In the genomic region with DNA sequence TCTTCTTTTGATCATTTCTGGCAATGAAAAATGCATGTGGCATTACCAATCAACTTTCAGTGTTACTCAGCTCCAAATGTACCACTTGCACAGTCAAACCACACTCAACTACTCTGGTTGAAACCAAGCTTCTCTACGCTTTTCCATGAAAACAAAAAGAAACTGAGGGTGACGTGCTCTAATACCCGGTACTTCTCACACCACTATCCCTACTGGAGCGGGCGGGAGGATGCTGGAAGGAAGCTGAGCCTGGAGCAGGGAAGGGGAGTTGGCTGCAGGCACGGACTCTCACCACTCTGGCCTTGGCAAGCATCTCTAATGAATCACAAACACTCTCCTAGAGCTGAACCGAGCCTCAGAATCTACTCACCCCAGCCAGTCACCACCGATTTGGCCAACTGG, we compare ENCODE assay signal across 12 cellular contexts. TPM values are rescaled to one million over a fixed set of nuclear protein-coding genes. Genes with fewer than 3 reads are reported as not detected.
DNase-seq lines count a peak whose midpoint lies in the region; ATAC-seq, FAIRE-seq and TF ChIP-seq lines count a peak whose summit lies in the region.
"Had no signal": no experiment of that assay in that cellular context is flagged by ENCODE, and none has a peak within 500 bp of the region (broad histone marks: within the 10 kb centered on the region; RNA-seq: fewer than 3 reads in every experiment).

No MANE protein-coding gene starts in this region.

- no peaks in the 10 kb centered on the region for H3K9me3 Mint-ChIP-seq in activated T-cell treated with anti-CD3 and anti-CD28 coated beads, Interleukin-2, amount 50 U/mL, for 4 hours
- no peaks in the 10 kb centered on the region for H3K9me3 Mint-ChIP-seq in stimulated activated naive CD8-positive, alpha-beta T cell treated with anti-CD3 and anti-CD28 coated beads, Interleukin-15, Interleukin-2, amounts not matched to agents 100 ng/mL and 50 ng/mL, for 24 hours

- H3K27ac Mint-ChIP-seq in stimulated activated naive CD8-positive, alpha-beta T cell treated with anti-CD3 and anti-CD28 coated beads, Interleukin-15, Interleukin-2, amounts not matched to agents 100 ng/mL and 50 ng/mL, for 24 hours: peak overlapping the region; percentile 86

- DNase-seq in activated T-cell treated with anti-CD3 and anti-CD28 coated beads, Interleukin-2, amount 50 U/mL, for 4 hours: no peak
- DNase-seq in activated T-cell treated with anti-CD3 and anti-CD28 coated beads, Interleukin-2, amount 50 U/mL, for 1 hour: no peak
- DNase-seq in activated T-cell treated with anti-CD3 and anti-CD28 coated beads, Interleukin-2, amount 50 U/mL, for 48 hours: peak; percentile 67 to 70
- peak; percentile 21 to 62 for DNase-seq in foreskin fibroblast
- no peak for DNase-seq in urothelium cell line (ENCODE audit: low spot score)
- DNase-seq in stomach: no peak
- DNase-seq: dermis blood vessel endothelial cell; stimulated activated CD4-positive, alpha-beta T cell treated with anti-CD3 and anti-CD28 coated beads, Interleukin-4, amount 100 ng/mL, for 24 hours had no signal

- peaks cover 92% of the 10 kb centered on the region for H3K4me1 Mint-ChIP-seq in activated T-cell treated with anti-CD3 and anti-CD28 coated beads, Interleukin-2, amount 50 U/mL, for 4 hours (ENCODE audit: low read depth)
- H3K4me1 Mint-ChIP-seq in stimulated activated naive CD8-positive, alpha-beta T cell treated with anti-CD3 and anti-CD28 coated beads, Interleukin-15, Interleukin-2, amounts not matched to agents 100 ng/mL and 50 ng/mL, for 24 hours (ENCODE audit: low read depth): peaks cover 94% of the 10 kb centered on the region

- WGBS in stomach, 5 donors: 60 to 74% (median 67%) methylated on average over 8 of the region's 8 CpGs

- no peaks in the 10 kb centered on the region for H3K36me3 ChIP-seq in stomach
- H3K36me3 ChIP-seq: tibial nerve had no signal

- TF ChIP-seq CTCF in foreskin fibroblast (IDR thresholded peaks at IDR 0.05; ENCODE audit: low read depth, low read length) (no peak), stomach (IDR thresholded peaks at IDR 0.05) (no peak)

- no peak overlapping the region for H3K27ac ChIP-seq in stomach
- H3K27ac ChIP-seq: SJSA1, tibial nerve had no signal

- peaks cover 29 to 94% (median 66%) of the 10 kb centered on the region in 4 donors for H3K4me1 ChIP-seq in stomach

- intact Hi-C loops in stomach (cut with DNase I; ENCODE audit: low total_unique reads): no loop called here

- H3K4me3 ChIP-seq in foreskin fibroblast (ENCODE audit: low read depth in 1 of 2, low read length in 2 of 2): no peak overlapping the region
- H3K4me3 ChIP-seq in stomach: no peak overlapping the region
- H3K4me3 ChIP-seq: SJSA1, tibial nerve had no signal

- no peak for TF ChIP-seq POLR2A in stomach (IDR thresholded peaks at IDR 0.05)

- peak; percentile 79 for ATAC-seq in activated T-cell treated with anti-CD3 and anti-CD28 coated beads, Interleukin-2, amount 50 U/mL, for 4 hours
- no peak for ATAC-seq in HG02642 (IDR thresholded peaks at IDR 0.05; ENCODE audit: poor library complexity, unreplicated experiment)

- peak overlapping the region; percentile 66 for H3K4me3 Mint-ChIP-seq in activated T-cell treated with anti-CD3 and anti-CD28 coated beads, Interleukin-2, amount 50 U/mL, for 4 hours
- peak overlapping the region; percentile 63 for H3K4me3 Mint-ChIP-seq in stimulated activated naive CD8-positive, alpha-beta T cell treated with anti-CD3 and anti-CD28 coated beads, Interleukin-15, Interleukin-2, amounts not matched to agents 100 ng/mL and 50 ng/mL, for 24 hours

- H3K27me3 Mint-ChIP-seq in activated T-cell treated with anti-CD3 and anti-CD28 coated beads, Interleukin-2, amount 50 U/mL, for 4 hours (ENCODE audit: low read depth): no peaks in the 10 kb centered on the region
- no peaks in the 10 kb centered on the region for H3K27me3 Mint-ChIP-seq in stimulated activated naive CD8-positive, alpha-beta T cell treated with anti-CD3 and anti-CD28 coated beads, Interleukin-15, Interleukin-2, amounts not matched to agents 100 ng/mL and 50 ng/mL, for 24 hours

- no peaks in the 10 kb centered on the region for H3K9me3 ChIP-seq in stomach
- H3K9me3 ChIP-seq: SJSA1, tibial nerve had no signal

- no peaks in the 10 kb centered on the region for H3K27me3 ChIP-seq in stomach
- H3K27me3 ChIP-seq: SJSA1, tibial nerve had no signal

- TF ChIP-seq EP300 in stomach (IDR thresholded peaks at IDR 0.05): no peak

- no peak for FAIRE-seq in urothelium cell line (lab: Jason Lieb, UNC)

- peaks cover 8% of the 10 kb centered on the region for H3K36me3 Mint-ChIP-seq in activated T-cell treated with anti-CD3 and anti-CD28 coated beads, Interleukin-2, amount 50 U/mL, for 4 hours (ENCODE audit: insufficient read depth)
- H3K36me3 Mint-ChIP-seq in stimulated activated naive CD8-positive, alpha-beta T cell treated with anti-CD3 and anti-CD28 coated beads, Interleukin-15, Interleukin-2, amounts not matched to agents 100 ng/mL and 50 ng/mL, for 24 hours (ENCODE audit: low read depth): peaks cover 24% of the 10 kb centered on the region

RNA-seq across cellular contexts. Expression of a gene that starts 48.2 kb away (rescaled TPM):
- total RNA-seq in activated T-cell treated with anti-CD3 and anti-CD28 coated beads, Interleukin-2, amount 50 U/mL, for 4 hours: 100 to 1,000 TPM; 135 to 152 (median 142) TPM
- total RNA-seq in stomach: 100 to 1,000 TPM in 1 of 5 donors, 10 to 100 TPM in 4; 33.0 to 104 (median 58.9) TPM
- polyA plus RNA-seq in stomach: 100 to 1,000 TPM in 1 of 3 donors, 10 to 100 TPM in 2; 59.2 to 139 (median 59.8) TPM

Comparison
In these comparisons a context has a peak if more than half of its experiments do, and no peak if none do; other contexts are left out.
1. DNase-seq: peak in activated T-cell treated with anti-CD3 and anti-CD28 coated beads, Interleukin-2, amount 50 U/mL, for 48 hours (2 of 2) and foreskin fibroblast (2 of 2); none in activated T-cell treated with anti-CD3 and anti-CD28 coated beads, Interleukin-2, amount 50 U/mL, for 4 hours (single experiment), activated T-cell treated with anti-CD3 and anti-CD28 coated beads, Interleukin-2, amount 50 U/mL, for 1 hour (single experiment), urothelium cell line (single experiment) and stomach (single experiment).